In genomic region chr3:4976109-4976508, GRCh38 we compare ENCODE assay signal across 8 cellular contexts. TPM values are rescaled to one million over a fixed set of nuclear protein-coding genes. Genes with fewer than 3 reads are reported as not detected.
DNase-seq lines count a peak whose midpoint lies in the region; ATAC-seq and TF ChIP-seq lines count a peak whose summit lies in the region.

No MANE protein-coding gene starts in this region.

- H3K4me3 ChIP-seq in endodermal cell (ENCODE audit: low read length) = no peak overlapping the region

- peaks cover 9% of the 10 kb centered on the region for H3K27me3 ChIP-seq in endodermal cell (ENCODE audit: control insufficient read depth, insufficient read depth, low read length, poor library complexity, severe bottlenecking)

- DNase-seq in DMS153 treated with DMSO at 0.1 percent for 48 hours (lab: John Stamatoyannopoulos, UW; ENCODE audit: unreplicated experiment) (peak; percentile 50), endodermal cell (peak; percentile 92), natural killer cell (no peak), NCI-H2107 (lab: John Stamatoyannopoulos, UW) (no peak), NK-92 (lab: John Stamatoyannopoulos, UW; ENCODE audit: unreplicated experiment) (no peak)
- peak; percentile 54 for DNase-seq in T-helper 2 cell treated with Interferon-gamma antibody and Interleukin-4, amounts not matched to agents 5 μg/mL and 100 μg/mL, for 36 hours (ENCODE audit: low spot score)

- peak overlapping the region; percentile 97 for H3K4me3 Mint-ChIP-seq in T-helper 2 cell treated with Interferon-gamma antibody and Interleukin-4, amounts not matched to agents 5 μg/mL and 100 μg/mL, for 36 hours
- H3K4me3 Mint-ChIP-seq in endodermal cell (no peak overlapping the region), natural killer cell (peak overlapping the region; percentile 99)

- H3K27me3 Mint-ChIP-seq in T-helper 2 cell treated with Interferon-gamma antibody and Interleukin-4, amounts not matched to agents 5 μg/mL and 100 μg/mL, for 36 hours (ENCODE audit: low read depth) = no peaks in the 10 kb centered on the region
- H3K27me3 Mint-ChIP-seq in endodermal cell (ENCODE audit: insufficient read depth) (peaks cover 29% of the 10 kb centered on the region), natural killer cell (ENCODE audit: low read depth in 2 of 2) (no peaks in the 10 kb centered on the region)

- peaks cover under 1% of the 10 kb centered on the region for H3K36me3 ChIP-seq in endodermal cell (ENCODE audit: control insufficient read depth, insufficient read depth, low read length)

- H3K27ac ChIP-seq in endodermal cell (ENCODE audit: low read depth, low read length) = no peak overlapping the region

- ATAC-seq in natural killer cell (no peak), HG02763 (IDR thresholded peaks at IDR 0.05; ENCODE audit: unreplicated experiment) (no peak)

- H3K4me1 ChIP-seq in endodermal cell (ENCODE audit: control insufficient read depth, insufficient read depth, low read length) = no peaks in the 10 kb centered on the region

- TF ChIP-seq CTCF in endodermal cell (conservative IDR thresholded peaks at IDR 0.05) = peak; percentile 85
- TF ChIP-seq CTCF in natural killer cell (IDR thresholded peaks at IDR 0.05) = no peak

- H3K9me3 Mint-ChIP-seq in T-helper 2 cell treated with Interferon-gamma antibody and Interleukin-4, amounts not matched to agents 5 μg/mL and 100 μg/mL, for 36 hours = peaks cover 17% of the 10 kb centered on the region
- H3K9me3 Mint-ChIP-seq in endodermal cell = no peaks in the 10 kb centered on the region
- no peaks in the 10 kb centered on the region for H3K9me3 Mint-ChIP-seq in natural killer cell

- H3K4me1 Mint-ChIP-seq in T-helper 2 cell treated with Interferon-gamma antibody and Interleukin-4, amounts not matched to agents 5 μg/mL and 100 μg/mL, for 36 hours (ENCODE audit: low read depth) = peaks cover 37% of the 10 kb centered on the region
- H3K4me1 Mint-ChIP-seq in endodermal cell (peaks cover 21% of the 10 kb centered on the region), natural killer cell (peaks cover 39 to 43% of the 10 kb centered on the region in 2 donors)

- H3K9ac ChIP-seq in endodermal cell (ENCODE audit: extremely low read depth, low read length, poor library complexity, severe bottlenecking) = no peak overlapping the region

- no peaks in the 10 kb centered on the region for H3K9me3 ChIP-seq in endodermal cell (ENCODE audit: control insufficient read depth, low read length)

- peaks cover 32% of the 10 kb centered on the region for H3K36me3 Mint-ChIP-seq in T-helper 2 cell treated with Interferon-gamma antibody and Interleukin-4, amounts not matched to agents 5 μg/mL and 100 μg/mL, for 36 hours (ENCODE audit: low read depth)
- H3K36me3 Mint-ChIP-seq in endodermal cell (ENCODE audit: low read depth) (no peaks in the 10 kb centered on the region), natural killer cell (peaks cover 12% of the 10 kb centered on the region)

- no peak for TF ChIP-seq EP300 in Ishikawa (IDR thresholded peaks at IDR 0.05; ENCODE audit: borderline replicate concordance)

- 23 to 57% methylated on average over 3 to 4 of the region's 4 CpGs for WGBS in endodermal cell (ENCODE audit: insufficient coverage in 1 of 2, insufficient read length in 1 of 2), 2 experiments

- TF ChIP-seq RAD21 in Ishikawa (IDR thresholded peaks at IDR 0.05; ENCODE audit: low read depth) = peak; percentile 67

- intact Hi-C loops in natural killer cell (cut with micrococcal nuclease) = loop anchor here (2.0 to 10.0 kb wide), 4 partner anchors 147 to 471 kb away; partner anchors contain the start of gene ARL8B

- H3K27ac Mint-ChIP-seq in T-helper 2 cell treated with Interferon-gamma antibody and Interleukin-4, amounts not matched to agents 5 μg/mL and 100 μg/mL, for 36 hours = peak overlapping the region; percentile 96
- H3K27ac Mint-ChIP-seq in endodermal cell = no peak overlapping the region
- H3K27ac Mint-ChIP-seq in natural killer cell = peak overlapping the region; percentile 98 to 100

TF ChIP-seq in Ishikawa, 13 proteins besides CTCF, POLR2A, EP300 and RAD21:
- no peak for TF ChIP-seq EGR1 (IDR thresholded peaks at IDR 0.05)
- peak; percentile 90 for TF ChIP-seq CEBPB (IDR thresholded peaks at IDR 0.05)

RNA-seq across cellular contexts. Expression of gene BHLHE40, which starts 3.1 kb away (rescaled TPM):
- total RNA-seq in endodermal cell = 1 to 10 TPM; 2.6 to 2.9 TPM
- 8.3 TPM for polyA plus RNA-seq in endodermal cell (2013, experiment 1 of 2)
- 14.0 TPM for polyA plus RNA-seq in endodermal cell (2013, experiment 2 of 2)
- total RNA-seq in natural killer cell = 100 to 1,000 TPM; 512 to 725 (median 719) TPM

Comparison
In these comparisons a context has a peak if more than half of its experiments do, and no peak if none do; other contexts are left out.
1. DNase-seq: peak in DMS153 treated with DMSO at 0.1 percent for 48 hours (single experiment), T-helper 2 cell treated with Interferon-gamma antibody and Interleukin-4, amounts not matched to agents 5 μg/mL and 100 μg/mL, for 36 hours (single experiment) and endodermal cell (single experiment); none in natural killer cell (single experiment), NCI-H2107 (single experiment) and NK-92 (single experiment).
2. RNA of gene BHLHE40, which starts 3.1 kb away (total RNA-seq): 512 to 725 TPM in natural killer cell; 2.6 to 2.9 TPM in endodermal cell; every median in the first group is over 100 times any median in the second.